Comparison of ENCODE assay signal across 16 cellular contexts in the genomic region with DNA sequence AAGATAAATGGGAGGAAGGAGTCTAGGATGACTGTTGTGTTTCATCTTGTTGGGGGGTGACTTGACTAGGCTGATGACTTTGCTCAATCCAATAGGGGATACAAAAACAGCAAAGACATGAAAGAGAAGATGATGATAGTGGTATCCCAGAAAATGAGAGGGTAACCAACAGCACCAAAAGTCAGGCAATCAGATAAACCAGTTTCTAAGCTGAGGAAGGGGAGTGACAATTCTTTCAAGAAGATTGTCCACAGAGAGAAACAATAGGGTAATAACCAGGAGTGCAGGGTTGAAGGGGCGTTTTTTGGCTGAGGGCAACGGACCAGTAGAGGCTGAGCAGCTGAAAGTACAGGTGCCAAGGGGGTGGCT. TPM values are rescaled to one million over a fixed set of nuclear protein-coding genes. Genes with fewer than 3 reads are reported as not detected.
A peak's percentile ranks its signal among the peaks of the same experiment; 100 is the strongest.
DNase-seq lines count a peak whose midpoint lies in the region; ATAC-seq, FAIRE-seq and TF ChIP-seq lines count a peak whose summit lies in the region.
"Had no signal": no experiment of that assay in that cellular context is flagged by ENCODE, and none has a peak within 500 bp of the region (broad histone marks: within the 10 kb centered on the region; RNA-seq: fewer than 3 reads in every experiment).

No MANE protein-coding gene starts in this region.

- H3K14ac ChIP-seq in mesenchymal stem cell (ENCODE audit: low read length in 2 of 2): no peak overlapping the region

- WGBS in mesenchymal stem cell: 93% methylated on average over 2 of the region's 2 CpGs

- no peak for TF ChIP-seq CTCF in AG04450 (IDR thresholded peaks at IDR 0.05; ENCODE audit: low read depth, low read length)
- TF ChIP-seq CTCF in CD4-positive, alpha-beta T cell (IDR thresholded peaks at IDR 0.05): no peak
- TF ChIP-seq CTCF in D721Med (IDR thresholded peaks at IDR 0.05; ENCODE audit: insufficient read depth, missing control alignments): no peak

- no peak overlapping the region for H3K23ac ChIP-seq in mesenchymal stem cell (ENCODE audit: low read length in 2 of 2)

- POLR2A ChIA-PET in AG04450 (lab: Yijun Ruan, JAX): no interaction called here
- POLR2A ChIA-PET in CD4-positive, alpha-beta T cell (lab: Charles Lee): interaction anchor here (1.0 to 1.5 kb wide), 2 partner anchors 23 to 58 kb away, joined by 3 read pairs; partner anchors contain the start of gene TMSB10

- H3K27me3 ChIP-seq in AG04450 (ENCODE audit: control insufficient read depth, insufficient read depth, low read length) (no peaks in the 10 kb centered on the region), mesenchymal stem cell (ENCODE audit: control insufficient read depth in 1 of 2, insufficient read depth in 1 of 2, low read length in 2 of 2) (no peaks in the 10 kb centered on the region)
- no peaks in the 10 kb centered on the region for H3K27me3 ChIP-seq in CD4-positive, alpha-beta T cell (ENCODE audit: control insufficient read depth, insufficient read depth, low read length)
- H3K27me3 ChIP-seq: tibial artery had no signal

- H3K27me3 Mint-ChIP-seq in CD4-positive, alpha-beta T cell: no peaks in the 10 kb centered on the region
- no peaks in the 10 kb centered on the region for H3K27me3 Mint-ChIP-seq in activated T-helper 1 cell treated with anti-CD3 and anti-CD28 coated beads, Interleukin-12 subunit alpha, Interleukin-12 subunit beta, Interleukin-2, Interleukin-4 antibody, amounts not matched to agents 30 ng/mL and 10 ng/mL and 1 ng/mL, durations not matched to agents 14 hours and 24 hours and 36 hours (ENCODE audit: insufficient read depth)

- H3K4me3 ChIP-seq in AG04450 (ENCODE audit: low read depth, low read length) (no peak overlapping the region), mesenchymal stem cell (ENCODE audit: insufficient read depth in 1 of 2, low read depth in 1 of 2, low read length in 2 of 2) (peak overlapping the region in 1 of 2 experiments; percentile 40)
- H3K4me3 ChIP-seq: left ventricle myocardium inferior, SK-N-MC, smooth muscle cell, tibial artery had no signal

- CTCF ChIA-PET in AG04450 (lab: Charles Lee): interaction anchor here (1.0 kb wide), 1 partner anchor 37 kb away, joined by 4 read pairs; no protein-coding TSS in a partner anchor
- CTCF ChIA-PET in CD4-positive, alpha-beta T cell (lab: Charles Lee): interaction anchor here (1.4 kb wide), 1 partner anchor 38 kb away, joined by 5 read pairs; no protein-coding TSS in a partner anchor

- no peaks in the 10 kb centered on the region for H3K9me3 Mint-ChIP-seq in CD4-positive, alpha-beta T cell
- H3K9me3 Mint-ChIP-seq in activated T-helper 1 cell treated with anti-CD3 and anti-CD28 coated beads, Interleukin-12 subunit alpha, Interleukin-12 subunit beta, Interleukin-2, Interleukin-4 antibody, amounts not matched to agents 30 ng/mL and 10 ng/mL and 1 ng/mL, durations not matched to agents 14 hours and 24 hours and 36 hours: no peaks in the 10 kb centered on the region

- intact Hi-C loops in CD4-positive, alpha-beta T cell (cut with DNase I, micrococcal nuclease): no loop called here
- intact Hi-C loops in activated T-helper 1 cell treated with anti-CD3 and anti-CD28 coated beads, Interleukin-12 subunit alpha, Interleukin-12 subunit beta, Interleukin-2, Interleukin-4 antibody, amounts not matched to agents 30 ng/mL and 10 ng/mL and 1 ng/mL, durations not matched to agents 14 hours and 24 hours and 36 hours (cut with micrococcal nuclease): no loop called here

- no peak overlapping the region for H2BK15ac ChIP-seq in mesenchymal stem cell (ENCODE audit: low read depth, poor library complexity, severe bottlenecking)

- H3K36me3 ChIP-seq in mesenchymal stem cell (ENCODE audit: control insufficient read depth in 1 of 2, insufficient read depth in 2 of 2, low read depth in 1 of 2, low read length in 2 of 2): peaks cover 10 to 29% of the 10 kb centered on the region in 2 experiments

- peaks cover 38% of the 10 kb centered on the region for H3K36me3 Mint-ChIP-seq in CD4-positive, alpha-beta T cell (ENCODE audit: low read depth)
- H3K36me3 Mint-ChIP-seq in activated T-helper 1 cell treated with anti-CD3 and anti-CD28 coated beads, Interleukin-12 subunit alpha, Interleukin-12 subunit beta, Interleukin-2, Interleukin-4 antibody, amounts not matched to agents 30 ng/mL and 10 ng/mL and 1 ng/mL, durations not matched to agents 14 hours and 24 hours and 36 hours (ENCODE audit: low read depth): peaks cover 42% of the 10 kb centered on the region

- H3K4me2 ChIP-seq in mesenchymal stem cell (ENCODE audit: low read length, poor library complexity, severe bottlenecking): no peak overlapping the region
- H3K4me2 ChIP-seq: smooth muscle cell had no signal

- H3K18ac ChIP-seq in mesenchymal stem cell (ENCODE audit: low read depth in 1 of 2, low read length in 2 of 2): no peak overlapping the region

- no peak overlapping the region for H4K8ac ChIP-seq in mesenchymal stem cell (ENCODE audit: low read length)

- ATAC-seq in CD4-positive, alpha-beta T cell (ENCODE audit: poor library complexity): no peak
- no peak for ATAC-seq in GM21360 (IDR thresholded peaks at IDR 0.05; ENCODE audit: unreplicated experiment)

- peaks cover 14% of the 10 kb centered on the region for H3K4me1 ChIP-seq in mesenchymal stem cell (ENCODE audit: control insufficient read depth, insufficient read depth, low read depth, low read length)

- H2AFZ ChIP-seq in mesenchymal stem cell (ENCODE audit: low read depth, low read length): no peak overlapping the region

- DNase-seq in AG04450 (ENCODE audit: low read depth, low spot score) (no peak), mesenchymal stem cell (no peak), D721Med (ENCODE audit: insufficient read length, low spot score) (no peak), NCI-H2227 treated with DMSO at 0.1 percent for 48 hours (lab: John Stamatoyannopoulos, UW) (no peak)
- DNase-seq in CD4-positive, alpha-beta T cell: no peak
- no peak for DNase-seq in activated T-helper 1 cell treated with anti-CD3 and anti-CD28 coated beads, Interleukin-12 subunit alpha, Interleukin-12 subunit beta, Interleukin-2, Interleukin-4 antibody, amounts not matched to agents 30 ng/mL and 10 ng/mL and 1 ng/mL, durations not matched to agents 14 hours and 24 hours and 36 hours (ENCODE audit: low spot score)
- DNase-seq: Kasumi-1, left ventricle myocardium inferior, NCI-H1105, OCI-M1 had no signal

- H3K9ac ChIP-seq in mesenchymal stem cell (ENCODE audit: low read length): no peak overlapping the region

- H3K4me1 Mint-ChIP-seq in CD4-positive, alpha-beta T cell (ENCODE audit: low read depth): peaks cover 40% of the 10 kb centered on the region
- H3K4me1 Mint-ChIP-seq in activated T-helper 1 cell treated with anti-CD3 and anti-CD28 coated beads, Interleukin-12 subunit alpha, Interleukin-12 subunit beta, Interleukin-2, Interleukin-4 antibody, amounts not matched to agents 30 ng/mL and 10 ng/mL and 1 ng/mL, durations not matched to agents 14 hours and 24 hours and 36 hours (ENCODE audit: low read depth): peaks cover 40% of the 10 kb centered on the region

- H3K79me1 ChIP-seq in mesenchymal stem cell (replicated peaks; ENCODE audit: low read length, poor library complexity, severe bottlenecking): peaks cover 11% of the 10 kb centered on the region

- H4K91ac ChIP-seq in mesenchymal stem cell (ENCODE audit: low read length): no peak overlapping the region

- no peak overlapping the region for H2AK5ac ChIP-seq in mesenchymal stem cell (ENCODE audit: low read length, severe bottlenecking)

- no peak overlapping the region for H2BK120ac ChIP-seq in mesenchymal stem cell (ENCODE audit: low read depth, low read length)

- H3K27ac Mint-ChIP-seq in CD4-positive, alpha-beta T cell: peak overlapping the region; percentile 65
- H3K27ac Mint-ChIP-seq in activated T-helper 1 cell treated with anti-CD3 and anti-CD28 coated beads, Interleukin-12 subunit alpha, Interleukin-12 subunit beta, Interleukin-2, Interleukin-4 antibody, amounts not matched to agents 30 ng/mL and 10 ng/mL and 1 ng/mL, durations not matched to agents 14 hours and 24 hours and 36 hours: peak overlapping the region; percentile 65

- FAIRE-seq in D721Med (lab: Jason Lieb, UNC): no peak
- FAIRE-seq: colon had no signal

- H3K4me3 Mint-ChIP-seq in CD4-positive, alpha-beta T cell: no peak overlapping the region
- no peak overlapping the region for H3K4me3 Mint-ChIP-seq in activated T-helper 1 cell treated with anti-CD3 and anti-CD28 coated beads, Interleukin-12 subunit alpha, Interleukin-12 subunit beta, Interleukin-2, Interleukin-4 antibody, amounts not matched to agents 30 ng/mL and 10 ng/mL and 1 ng/mL, durations not matched to agents 14 hours and 24 hours and 36 hours

- peak overlapping the region in 1 of 2 experiments; percentile 42 for H2BK12ac ChIP-seq in mesenchymal stem cell (ENCODE audit: low read length in 2 of 2)

- H3K4ac ChIP-seq in mesenchymal stem cell (ENCODE audit: low read depth in 1 of 2, low read length in 2 of 2): no peak overlapping the region

- peak overlapping the region; percentile 49 for H3K27ac ChIP-seq in AG04450 (ENCODE audit: low read depth, low read length)
- H3K27ac ChIP-seq in CD4-positive, alpha-beta T cell (ENCODE audit: low read depth, low read length): no peak overlapping the region
- peak overlapping the region; percentile 21 for H3K27ac ChIP-seq in mesenchymal stem cell (ENCODE audit: low read length, poor library complexity, severe bottlenecking)
- H3K27ac ChIP-seq: C4-2B, left ventricle myocardium inferior, SK-N-MC, tibial artery had no signal

- H3K9me3 ChIP-seq in AG04450 (ENCODE audit: control insufficient read depth, insufficient read depth, low read length) (no peaks in the 10 kb centered on the region), mesenchymal stem cell (ENCODE audit: control insufficient read depth, low read length) (no peaks in the 10 kb centered on the region)
- no peaks in the 10 kb centered on the region for H3K9me3 ChIP-seq in CD4-positive, alpha-beta T cell (ENCODE audit: control insufficient read depth, low read length)
- H3K9me3 ChIP-seq: left ventricle myocardium inferior, tibial artery had no signal

- H2BK5ac ChIP-seq in mesenchymal stem cell (ENCODE audit: low read depth, low read length, poor library complexity, severe bottlenecking): no peak overlapping the region

RNA-seq across cellular contexts. Expression of gene KCMF1, which starts 7.7 kb away (rescaled TPM):
- 90.9 and 121 TPM in 2 replicates for polyA plus RNA-seq in AG04450 (2011; rRNA removed)
- polyA minus RNA-seq in AG04450 (2011; rRNA and poly(A)+ RNA removed): 58.2 and 120 TPM in 2 replicates
- 10 to 100 TPM; 72.4 to 78.0 TPM for total RNA-seq in CD4-positive, alpha-beta T cell
- total RNA-seq in activated T-helper 1 cell treated with anti-CD3 and anti-CD28 coated beads, Interleukin-12 subunit alpha, Interleukin-12 subunit beta, Interleukin-2, Interleukin-4 antibody, amounts not matched to agents 30 ng/mL and 10 ng/mL and 1 ng/mL, durations not matched to agents 14 hours and 24 hours and 36 hours: 98.1 and 108 TPM in 2 replicates
- polyA plus RNA-seq in mesenchymal stem cell (2013, experiment 1 of 2): 33.7 TPM
- 36.1 TPM for polyA plus RNA-seq in mesenchymal stem cell (2013, experiment 2 of 2)

RNA-seq across cellular contexts. Expression of gene TMSB10, which starts 57.9 kb away (rescaled TPM):
- 4,621 and 5,651 TPM in 2 replicates for polyA plus RNA-seq in AG04450 (2011; rRNA removed)
- polyA minus RNA-seq in AG04450 (2011; rRNA and poly(A)+ RNA removed): 1,051 and 1,085 TPM in 2 replicates
- 1,000 to 10,000 TPM; 1,969 to 2,001 TPM for total RNA-seq in CD4-positive, alpha-beta T cell
- 2,415 and 2,510 TPM in 2 replicates for total RNA-seq in activated T-helper 1 cell treated with anti-CD3 and anti-CD28 coated beads, Interleukin-12 subunit alpha, Interleukin-12 subunit beta, Interleukin-2, Interleukin-4 antibody, amounts not matched to agents 30 ng/mL and 10 ng/mL and 1 ng/mL, durations not matched to agents 14 hours and 24 hours and 36 hours
- 4,228 TPM for polyA plus RNA-seq in mesenchymal stem cell (2013, experiment 1 of 2)
- polyA plus RNA-seq in mesenchymal stem cell (2013, experiment 2 of 2): 4,226 TPM
